In the genomic region with DNA sequence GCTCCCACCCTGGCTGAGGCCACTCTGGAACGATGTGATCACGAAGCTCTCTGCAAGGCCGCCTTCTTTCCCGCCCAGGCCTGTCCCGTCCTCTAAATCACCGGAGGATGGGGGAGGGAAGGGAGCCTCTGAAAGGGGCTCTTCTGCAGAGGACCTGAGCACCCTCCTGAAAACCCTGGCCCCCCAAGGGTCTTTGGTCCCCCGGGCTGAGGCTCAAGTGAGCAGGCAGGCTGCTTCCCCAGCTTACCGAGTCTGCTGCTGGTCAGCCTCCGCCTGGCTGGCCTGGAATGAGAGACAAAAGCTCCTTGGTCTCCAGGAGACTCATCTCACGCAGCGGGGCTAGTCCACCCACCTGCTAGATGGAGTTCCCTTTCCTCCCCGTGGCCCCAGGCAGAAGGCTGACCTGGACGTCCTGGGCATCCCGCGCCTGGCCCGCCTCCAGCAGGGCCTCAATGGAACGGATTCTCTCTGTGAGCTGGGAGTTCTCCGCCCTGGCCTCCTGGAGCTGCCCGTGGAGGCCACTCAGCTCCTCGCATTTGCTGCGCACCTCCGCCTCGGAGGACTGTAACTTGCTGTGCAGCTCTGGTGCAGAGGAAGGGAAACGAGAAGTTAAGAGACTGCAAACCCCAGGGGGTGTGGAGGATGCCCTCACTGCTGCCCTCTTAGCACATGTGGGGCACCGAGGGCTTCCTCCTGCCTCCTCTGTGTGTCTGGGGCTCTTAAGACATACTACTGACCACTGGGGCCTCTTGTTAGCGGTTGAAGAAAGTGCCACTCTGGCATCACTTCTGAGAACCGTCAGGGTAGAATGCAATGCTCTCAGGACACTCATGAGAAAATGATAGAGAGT, we compare ENCODE assay signal across 1 cellular context.
TF ChIP-seq lines count a peak whose summit lies in the region.

No MANE protein-coding gene starts in this region.

TF ChIP-seq in liver, 16 proteins besides CTCF, POLR2A, EP300 and RAD21 (continued from another document):
- TF ChIP-seq, protein P1, sequence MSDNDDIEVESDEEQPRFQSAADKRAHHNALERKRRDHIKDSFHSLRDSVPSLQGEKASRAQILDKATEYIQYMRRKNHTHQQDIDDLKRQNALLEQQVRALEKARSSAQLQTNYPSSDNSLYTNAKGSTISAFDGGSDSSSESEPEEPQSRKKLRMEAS (IDR thresholded peaks at IDR 0.05): no peak
- TF ChIP-seq, protein P2, sequence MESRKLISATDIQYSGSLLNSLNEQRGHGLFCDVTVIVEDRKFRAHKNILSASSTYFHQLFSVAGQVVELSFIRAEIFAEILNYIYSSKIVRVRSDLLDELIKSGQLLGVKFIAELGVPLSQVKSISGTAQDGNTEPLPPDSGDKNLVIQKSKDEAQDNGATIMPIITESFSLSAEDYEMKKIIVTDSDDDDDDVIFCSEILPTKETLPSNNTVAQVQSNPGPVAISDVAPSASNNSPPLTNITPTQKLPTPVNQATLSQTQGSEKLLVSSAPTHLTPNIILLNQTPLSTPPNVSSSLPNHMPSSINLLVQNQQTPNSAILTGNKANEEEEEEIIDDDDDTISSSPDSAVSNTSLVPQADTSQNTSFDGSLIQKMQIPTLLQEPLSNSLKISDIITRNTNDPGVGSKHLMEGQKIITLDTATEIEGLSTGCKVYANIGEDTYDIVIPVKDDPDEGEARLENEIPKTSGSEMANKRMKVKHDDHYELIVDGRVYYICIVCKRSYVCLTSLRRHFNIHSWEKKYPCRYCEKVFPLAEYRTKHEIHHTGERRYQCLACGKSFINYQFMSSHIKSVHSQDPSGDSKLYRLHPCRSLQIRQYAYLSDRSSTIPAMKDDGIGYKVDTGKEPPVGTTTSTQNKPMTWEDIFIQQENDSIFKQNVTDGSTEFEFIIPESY (IDR thresholded peaks at IDR 0.05): no peak
- TF ChIP-seq EGR1 (IDR thresholded peaks at IDR 0.05; ENCODE audit: low read depth in 2 of 2) (no peak), TAF1 (conservative IDR thresholded peaks at IDR 0.05) (no peak), NR2F2 (IDR thresholded peaks at IDR 0.05) (no peak), JUND (IDR thresholded peaks at IDR 0.05) (no peak), GABPA (IDR thresholded peaks at IDR 0.05 in 1 of 2, conservative IDR thresholded peaks at IDR 0.05 in 1 of 2) (no peak), HNF4G (IDR thresholded peaks at IDR 0.05) (no peak)
- TF ChIP-seq, protein P3, sequence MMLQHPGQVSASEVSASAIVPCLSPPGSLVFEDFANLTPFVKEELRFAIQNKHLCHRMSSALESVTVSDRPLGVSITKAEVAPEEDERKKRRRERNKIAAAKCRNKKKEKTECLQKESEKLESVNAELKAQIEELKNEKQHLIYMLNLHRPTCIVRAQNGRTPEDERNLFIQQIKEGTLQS (IDR thresholded peaks at IDR 0.05): no peak
